In the genomic region with DNA sequence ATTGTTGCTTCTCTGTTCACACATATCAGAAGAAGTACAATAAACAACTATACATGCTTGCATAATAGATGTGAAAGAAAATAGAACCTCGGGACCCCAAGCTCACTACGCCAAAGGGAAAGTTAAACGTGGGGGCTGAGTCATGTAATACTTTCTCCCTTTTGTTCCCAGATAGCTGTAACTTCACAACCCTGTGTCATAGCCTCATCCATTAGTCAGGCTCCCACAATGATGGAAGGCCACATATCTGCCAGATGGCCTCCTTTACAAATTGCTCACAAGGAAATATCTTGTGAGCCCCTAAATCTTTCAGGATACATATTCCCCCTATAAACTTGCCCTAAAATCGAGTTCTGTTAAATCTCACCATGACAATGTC, we compare ENCODE assay signal across 1 cellular context.
TF ChIP-seq lines count a peak whose summit lies in the region.

No MANE protein-coding gene starts in this region.

TF ChIP-seq in GM23338, 12 proteins besides CTCF, POLR2A, EP300 and RAD21 (continued from another document):
- TF ChIP-seq ZNF462 (CRISPR knock-in tag; IDR thresholded peaks at IDR 0.05) (no peak), ZNF331 (CRISPR knock-in tag; IDR thresholded peaks at IDR 0.05; ENCODE audit: low read depth) (no peak), NANOG (IDR thresholded peaks at IDR 0.05; ENCODE audit: borderline replicate concordance) (no peak), JUNB (IDR thresholded peaks at IDR 0.05; ENCODE audit: unreplicated experiment) (no peak), POLR2AphosphoS5 (IDR thresholded peaks at IDR 0.05; ENCODE audit: low read depth) (no peak), EZH2 (IDR thresholded peaks at IDR 0.05; ENCODE audit: low read depth, unreplicated experiment) (no peak)
